In genomic region chr4:105474110-105474518, GRCh38 we compare ENCODE assay signal across 8 cellular contexts. TPM values are rescaled to one million over a fixed set of nuclear protein-coding genes. Genes with fewer than 3 reads are reported as not detected.
DNase-seq lines count a peak whose midpoint lies in the region; ATAC-seq lines count a peak whose summit lies in the region.

No MANE protein-coding gene starts in this region.

- peak; percentile 3 for ATAC-seq in HG03103 (IDR thresholded peaks at IDR 0.05; ENCODE audit: low read depth, unreplicated experiment)
- no peak for ATAC-seq in HG03378 (IDR thresholded peaks at IDR 0.05; ENCODE audit: unreplicated experiment)

- H3K4me1 Mint-ChIP-seq in activated T-helper 1 cell treated with anti-CD3 and anti-CD28 coated beads, Interleukin-12 subunit alpha, Interleukin-12 subunit beta, Interleukin-2, Interleukin-4 antibody, amounts not matched to agents 30 ng/mL and 10 ng/mL and 1 ng/mL, durations not matched to agents 14 hours and 24 hours and 36 hours (ENCODE audit: low read depth) = peaks cover 37% of the 10 kb centered on the region

- H3K9me3 Mint-ChIP-seq in activated T-helper 1 cell treated with anti-CD3 and anti-CD28 coated beads, Interleukin-12 subunit alpha, Interleukin-12 subunit beta, Interleukin-2, Interleukin-4 antibody, amounts not matched to agents 30 ng/mL and 10 ng/mL and 1 ng/mL, durations not matched to agents 14 hours and 24 hours and 36 hours = no peaks in the 10 kb centered on the region

- H3K36me3 Mint-ChIP-seq in activated T-helper 1 cell treated with anti-CD3 and anti-CD28 coated beads, Interleukin-12 subunit alpha, Interleukin-12 subunit beta, Interleukin-2, Interleukin-4 antibody, amounts not matched to agents 30 ng/mL and 10 ng/mL and 1 ng/mL, durations not matched to agents 14 hours and 24 hours and 36 hours (ENCODE audit: low read depth) = peaks cover 11% of the 10 kb centered on the region

- peak overlapping the region; percentile 95 for H3K4me3 Mint-ChIP-seq in activated T-helper 1 cell treated with anti-CD3 and anti-CD28 coated beads, Interleukin-12 subunit alpha, Interleukin-12 subunit beta, Interleukin-2, Interleukin-4 antibody, amounts not matched to agents 30 ng/mL and 10 ng/mL and 1 ng/mL, durations not matched to agents 14 hours and 24 hours and 36 hours

- peak; percentile 78 to 84 for DNase-seq in stimulated activated CD4-positive, alpha-beta T cell treated with anti-CD3 and anti-CD28 coated beads, Interleukin-4, amount 100 ng/mL, for 4 hours
- DNase-seq in stimulated activated CD4-positive, alpha-beta T cell treated with anti-CD3 and anti-CD28 coated beads, Interleukin-4, amount 100 ng/mL, for 24 hours = no peak
- DNase-seq in activated T-helper 1 cell treated with anti-CD3 and anti-CD28 coated beads, Interleukin-12 subunit alpha, Interleukin-12 subunit beta, Interleukin-2, Interleukin-4 antibody, amounts not matched to agents 30 ng/mL and 10 ng/mL and 1 ng/mL, durations not matched to agents 14 hours and 24 hours and 36 hours (ENCODE audit: low spot score) = no peak
- peak in 41 of 42 donors; percentile 62 to 95 (median 88) for DNase-seq in head of caudate nucleus
- peak; percentile 79 for DNase-seq in pons (ENCODE audit: low spot score)
- DNase-seq in NCI-H1092 treated with DMSO at 0.1 percent for 48 hours (lab: John Stamatoyannopoulos, UW) = no peak

- H3K27me3 Mint-ChIP-seq in activated T-helper 1 cell treated with anti-CD3 and anti-CD28 coated beads, Interleukin-12 subunit alpha, Interleukin-12 subunit beta, Interleukin-2, Interleukin-4 antibody, amounts not matched to agents 30 ng/mL and 10 ng/mL and 1 ng/mL, durations not matched to agents 14 hours and 24 hours and 36 hours (ENCODE audit: insufficient read depth) = peaks cover 2% of the 10 kb centered on the region

- intact Hi-C loops in activated T-helper 1 cell treated with anti-CD3 and anti-CD28 coated beads, Interleukin-12 subunit alpha, Interleukin-12 subunit beta, Interleukin-2, Interleukin-4 antibody, amounts not matched to agents 30 ng/mL and 10 ng/mL and 1 ng/mL, durations not matched to agents 14 hours and 24 hours and 36 hours (cut with micrococcal nuclease) = loop anchor here (1.0 to 5.0 kb wide), 3 partner anchors 217 to 842 kb away; partner anchors contain the start of genes AIMP1 and TBCK
- intact Hi-C loops in head of caudate nucleus (cut with DNase I) = no loop called here

- H3K27ac Mint-ChIP-seq in activated T-helper 1 cell treated with anti-CD3 and anti-CD28 coated beads, Interleukin-12 subunit alpha, Interleukin-12 subunit beta, Interleukin-2, Interleukin-4 antibody, amounts not matched to agents 30 ng/mL and 10 ng/mL and 1 ng/mL, durations not matched to agents 14 hours and 24 hours and 36 hours = peak overlapping the region; percentile 96

RNA-seq across cellular contexts. Expression of gene PPA2, which starts 0.3 kb away (rescaled TPM):
- 58.9 and 67.2 TPM in 2 replicates for total RNA-seq in activated T-helper 1 cell treated with anti-CD3 and anti-CD28 coated beads, Interleukin-12 subunit alpha, Interleukin-12 subunit beta, Interleukin-2, Interleukin-4 antibody, amounts not matched to agents 30 ng/mL and 10 ng/mL and 1 ng/mL, durations not matched to agents 14 hours and 24 hours and 36 hours

Comparison
In these comparisons a context has a peak if more than half of its experiments do, and no peak if none do; other contexts are left out.
1. DNase-seq: peak in stimulated activated CD4-positive, alpha-beta T cell treated with anti-CD3 and anti-CD28 coated beads, Interleukin-4, amount 100 ng/mL, for 4 hours (2 of 2), head of caudate nucleus (41 of 42) and pons (single experiment); none in stimulated activated CD4-positive, alpha-beta T cell treated with anti-CD3 and anti-CD28 coated beads, Interleukin-4, amount 100 ng/mL, for 24 hours (single experiment), activated T-helper 1 cell treated with anti-CD3 and anti-CD28 coated beads, Interleukin-12 subunit alpha, Interleukin-12 subunit beta, Interleukin-2, Interleukin-4 antibody, amounts not matched to agents 30 ng/mL and 10 ng/mL and 1 ng/mL, durations not matched to agents 14 hours and 24 hours and 36 hours (single experiment) and NCI-H1092 treated with DMSO at 0.1 percent for 48 hours (single experiment).